ENCODE assay signal across 8 cellular contexts in the genomic region with DNA sequence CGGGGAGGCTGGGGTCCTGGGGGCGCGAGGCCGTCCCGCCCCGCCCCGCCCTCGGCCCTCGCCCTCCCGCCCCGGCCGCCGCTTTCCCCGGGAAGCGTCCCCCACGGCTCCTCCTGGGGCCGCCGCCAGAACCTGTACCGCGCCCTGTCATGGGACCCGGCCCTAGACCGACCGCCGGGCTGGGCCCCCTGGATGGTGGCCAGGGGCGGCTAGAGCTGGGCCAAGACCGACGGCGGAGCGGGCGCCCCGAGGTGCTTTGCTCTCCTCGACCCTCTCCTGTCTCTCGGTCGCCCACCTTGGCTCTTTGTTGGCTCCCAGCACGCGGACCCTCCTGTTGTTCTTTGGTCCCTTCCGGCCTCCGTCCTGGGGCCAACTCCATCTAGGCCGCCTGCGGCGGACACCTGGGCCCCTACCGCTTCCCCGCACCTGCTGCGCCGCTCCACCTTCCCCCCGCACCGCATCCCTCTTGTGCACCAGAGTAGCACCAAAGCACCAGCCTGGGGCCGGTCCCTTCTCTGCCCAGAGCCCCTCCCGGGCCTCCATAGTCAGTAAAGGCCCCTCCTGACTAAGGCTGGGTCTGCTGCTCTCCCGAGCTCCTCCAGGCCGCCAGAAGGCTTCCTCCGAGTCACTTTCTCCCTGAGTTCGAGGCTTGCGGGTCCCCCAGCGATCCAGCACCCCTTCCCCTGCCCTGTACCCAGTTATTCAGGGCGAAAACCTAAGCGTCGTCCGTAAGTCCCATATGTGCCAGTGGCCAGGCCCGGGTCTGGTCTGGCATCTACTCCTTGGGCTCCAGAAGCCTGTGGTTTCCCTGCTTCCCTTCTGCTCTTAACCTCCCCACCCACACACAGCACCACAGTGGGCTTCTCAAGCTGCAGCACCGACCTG. TPM values are rescaled to one million over a fixed set of nuclear protein-coding genes. Genes with fewer than 3 reads are reported as not detected.
DNase-seq lines count a peak whose midpoint lies in the region; ATAC-seq and TF ChIP-seq lines count a peak whose summit lies in the region.

No MANE protein-coding gene starts in this region.

- TF ChIP-seq POLR2A in prostate gland (IDR thresholded peaks at IDR 0.05): no peak

- H3K9me3 ChIP-seq in OCI-LY7 (ENCODE audit: low read length): no peaks in the 10 kb centered on the region
- no peaks in the 10 kb centered on the region for H3K9me3 ChIP-seq in esophagus (ENCODE audit: control insufficient read depth in 2 of 2, insufficient read depth in 1 of 2, low read depth in 1 of 2, low read length in 1 of 2)
- no peaks in the 10 kb centered on the region for H3K9me3 ChIP-seq in prostate gland

- CTCF ChIA-PET in OCI-LY7 (lab: Charles Lee; ENCODE audit: unreplicated experiment): interaction anchor here (0.6 kb wide), 1 partner anchor 102 kb away, joined by 3 read pairs; no protein-coding TSS in a partner anchor

- TF ChIP-seq CTCF in OCI-LY7 (conservative IDR thresholded peaks at IDR 0.05; ENCODE audit: low read length): no peak
- no peak for TF ChIP-seq CTCF in prostate gland (IDR thresholded peaks at IDR 0.05)

- peaks cover 24% of the 10 kb centered on the region for H4K20me1 ChIP-seq in OCI-LY7 (ENCODE audit: insufficient read depth, low read length)

- peaks cover 61% of the 10 kb centered on the region for H3K79me2 ChIP-seq in OCI-LY7 (ENCODE audit: insufficient read depth, low read depth, low read length)

- POLR2A ChIA-PET in OCI-LY7 (lab: Charles Lee): interaction anchor here (0.7 to 4.2 kb wide), 5 partner anchors 10 to 758 kb away, joined by 3 to 16 read pairs (median 4); a partner anchor contains a TSS

- WGBS in esophagus, 2 donors: 3 to 5% methylated on average over 44 to 61 of the region's 61 CpGs
- WGBS in prostate gland: 8% methylated on average over 31 of the region's 61 CpGs

- H3K4me3 ChIP-seq in OCI-LY7 (ENCODE audit: low read depth, low read length, poor library complexity, severe bottlenecking): peak overlapping the region; percentile 94
- peak overlapping the region; percentile 56 to 74 for H3K4me3 ChIP-seq in esophagus (ENCODE audit: low read depth in 1 of 2, low read length in 2 of 2)
- peak overlapping the region; percentile 63 to 67 for H3K4me3 ChIP-seq in prostate gland

- intact Hi-C loops in OCI-LY7 (cut with micrococcal nuclease; ENCODE audit: unreplicated experiment): loop anchor here (1.0 to 5.0 kb wide), 3 partner anchors 134 to 520 kb away; a partner anchor contains a TSS
- intact Hi-C loops in prostate gland (cut with DNase I): loop anchor here (5.0 kb wide), 1 partner anchor 40 kb away; a partner anchor contains a TSS

- BruUV-seq in OCI-LY7 (replicated peaks; lab: Mats Ljungman, UMichigan): no TSS peak

- peak; percentile 65 for DNase-seq in activated CD8-positive, alpha-beta memory T cell treated with anti-CD3 and anti-CD28 coated beads for 24 hours
- no peak for DNase-seq in activated CD8-positive, alpha-beta memory T cell treated with anti-CD3 and anti-CD28 coated beads, Interleukin-2, amount 50 U/mL, for 4 hours
- DNase-seq in OCI-LY7 (ENCODE audit: low spot score): peak; percentile 66
- DNase-seq in prostate gland (ENCODE audit: low spot score): no peak
- no peak for DNase-seq in epidermal melanocyte (ENCODE audit: insufficient read length, low spot score)
- DNase-seq in NCI-H2107 treated with DMSO at 0.1 percent for 48 hours (lab: John Stamatoyannopoulos, UW; ENCODE audit: unreplicated experiment): no peak

- H3K27ac ChIP-seq in OCI-LY7 (ENCODE audit: low read depth, low read length, poor library complexity, severe bottlenecking): peak overlapping the region; percentile 90
- H3K27ac ChIP-seq in esophagus (ENCODE audit: low read depth in 2 of 2, low read length in 1 of 2): peak overlapping the region; percentile 66 to 96
- H3K27ac ChIP-seq in prostate gland: no peak overlapping the region

- no peak for ATAC-seq in GM19397 (IDR thresholded peaks at IDR 0.05; ENCODE audit: unreplicated experiment)

- H3K4me1 ChIP-seq in OCI-LY7 (ENCODE audit: insufficient read depth, low read length, poor library complexity, severe bottlenecking) (peaks cover 72% of the 10 kb centered on the region), esophagus (ENCODE audit: control insufficient read depth in 2 of 2, insufficient read depth in 2 of 2, low read length in 1 of 2) (peaks cover 23 to 27% of the 10 kb centered on the region in 2 donors), prostate gland (replicated peaks) (peaks cover 23% of the 10 kb centered on the region)

- H3K27me3 ChIP-seq in esophagus (ENCODE audit: control insufficient read depth in 1 of 2, insufficient read depth in 2 of 2, low read length in 2 of 2): no peaks in the 10 kb centered on the region
- H3K27me3 ChIP-seq in prostate gland (replicated peaks; ENCODE audit: insufficient read depth): no peaks in the 10 kb centered on the region

- peaks cover 70% of the 10 kb centered on the region for H3K36me3 ChIP-seq in OCI-LY7 (ENCODE audit: insufficient read depth, low read length)
- peaks cover 8 to 26% of the 10 kb centered on the region in 2 donors for H3K36me3 ChIP-seq in esophagus (ENCODE audit: control insufficient read depth in 2 of 2, insufficient read depth in 2 of 2, low read length in 1 of 2)
- H3K36me3 ChIP-seq in prostate gland: peaks cover 0 to 3% of the 10 kb centered on the region in 2 donors

- H3K9me2 ChIP-seq in OCI-LY7 (ENCODE audit: insufficient read depth, low read length): no peaks in the 10 kb centered on the region

- no peak overlapping the region for H2AFZ ChIP-seq in OCI-LY7 (ENCODE audit: low read length)

- peak overlapping the region; percentile 87 for H3K4me2 ChIP-seq in OCI-LY7 (ENCODE audit: low read length)

RNA-seq across cellular contexts. Expression of a gene that starts 0.6 kb away (rescaled TPM):
- 100 and 130 TPM in 2 replicates for total RNA-seq in OCI-LY7 (2014; rRNA removed; shearing (Covaris generic))
- total RNA-seq in OCI-LY7 (2022) (257 and 272 TPM in 2 replicates), prostate gland (10 to 100 TPM in 1 of 2 donors, 1 to 10 TPM in 1; 4.3 to 35.6 TPM)
- 10 to 100 TPM; 22.5 to 25.7 TPM for polyA plus RNA-seq in esophagus

RNA-seq across cellular contexts. Expression of a gene that starts 0.8 kb away (rescaled TPM):
- 35.1 and 44.0 TPM in 2 replicates for total RNA-seq in OCI-LY7 (2014; rRNA removed; shearing (Covaris generic))
- total RNA-seq in OCI-LY7 (2022): 34.2 and 39.2 TPM in 2 replicates
- polyA plus RNA-seq in esophagus: 10 to 100 TPM; 21.8 to 25.6 TPM
- 10 to 100 TPM; 73.7 to 81.7 TPM for total RNA-seq in prostate gland

RNA-seq across cellular contexts. Expression of a gene that starts 9.8 kb away (rescaled TPM):
- 191 and 196 TPM in 2 replicates for total RNA-seq in OCI-LY7 (2014; rRNA removed; shearing (Covaris generic))
- total RNA-seq in OCI-LY7 (2022) (159 and 161 TPM in 2 replicates), prostate gland (10 to 100 TPM; 46.7 to 84.5 TPM)
- polyA plus RNA-seq in esophagus: 10 to 100 TPM; 24.9 to 38.5 TPM

RNA-seq across cellular contexts. Expression of a gene that starts 37.8 kb away (rescaled TPM):
- total RNA-seq in OCI-LY7 (2014; rRNA removed; shearing (Covaris generic)): 0.98 and 1.4 TPM in 2 replicates
- total RNA-seq in OCI-LY7 (2022): 1.5 and 1.8 TPM in 2 replicates
- polyA plus RNA-seq in esophagus: 1 to 10 TPM; 1.2 to 1.3 TPM
- 10 to 100 TPM in 1 of 2 donors, 1 to 10 TPM in 1; 2.3 to 16.8 TPM for total RNA-seq in prostate gland

Comparison
In these comparisons a context has a peak if more than half of its experiments do, and no peak if none do; other contexts are left out.
1. DNase-seq: peak in activated CD8-positive, alpha-beta memory T cell treated with anti-CD3 and anti-CD28 coated beads for 24 hours (single experiment) and OCI-LY7 (single experiment); none in activated CD8-positive, alpha-beta memory T cell treated with anti-CD3 and anti-CD28 coated beads, Interleukin-2, amount 50 U/mL, for 4 hours (single experiment), prostate gland (single experiment), epidermal melanocyte (single experiment) and NCI-H2107 treated with DMSO at 0.1 percent for 48 hours (single experiment).
2. H3K27ac ChIP-seq: peak in OCI-LY7 (single experiment) and esophagus (2 of 2); none in prostate gland (0 of 2).
3. Peak in every context shown above with its lines, with median percentiles within 50 percentile points of each other: H3K4me3 ChIP-seq.